Comparison of ENCODE assay signal across 12 cellular contexts in the genomic region with DNA sequence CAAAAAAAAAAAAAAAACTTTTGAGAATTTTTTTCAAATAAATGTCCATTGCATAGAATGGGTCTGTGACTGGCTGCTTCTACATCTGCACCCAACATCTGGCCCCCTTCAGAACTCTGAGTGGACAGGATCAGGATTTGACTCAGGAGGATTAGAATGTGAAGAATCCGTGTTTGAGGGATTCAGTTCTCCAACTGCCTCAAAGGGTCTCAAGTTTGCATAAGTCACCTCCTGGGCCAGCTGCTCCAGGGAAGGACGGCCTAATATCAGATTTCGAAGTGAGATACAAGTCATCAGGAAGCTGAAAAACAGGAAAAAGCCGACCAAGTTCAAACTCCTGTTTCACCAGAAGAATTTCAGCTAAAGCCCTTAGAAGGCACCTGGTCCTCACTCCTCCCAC. TPM values are rescaled to one million over a fixed set of nuclear protein-coding genes. Genes with fewer than 3 reads are reported as not detected.
DNase-seq lines count a peak whose midpoint lies in the region; ATAC-seq lines count a peak whose summit lies in the region.
"Had no signal": no experiment of that assay in that cellular context is flagged by ENCODE, and none has a peak within 500 bp of the region (broad histone marks: within the 10 kb centered on the region; RNA-seq: fewer than 3 reads in every experiment).

No MANE protein-coding gene starts in this region.

- peaks cover 5% of the 10 kb centered on the region for H3K4me1 Mint-ChIP-seq in activated CD4-positive, alpha-beta T cell treated with anti-CD3 and anti-CD28 coated beads, Interleukin-2, amount 10 ng/mL, durations not matched to agents 7 days and 5 days
- peaks cover 0 to 7% (median 4%) of the 10 kb centered on the region in 4 donors for H3K4me1 Mint-ChIP-seq in CD4-positive, alpha-beta memory T cell

- CTCF ChIA-PET in activated CD4-positive, alpha-beta T cell treated with anti-CD3 and anti-CD28 coated beads, Interleukin-2, amount 10 ng/mL, durations not matched to agents 7 days and 5 days (lab: Charles Lee): interaction anchor here (0.6 to 6.7 kb wide), 8 partner anchors 9 to 590 kb away, joined by 3 to 65 read pairs (median 12); partner anchors contain the start of genes GGCX, MAT2A and SH2D6
- CTCF ChIA-PET in CD4-positive, alpha-beta memory T cell (lab: Charles Lee; ENCODE audit: partially characterized antibody): interaction anchor here (0.5 to 12.4 kb wide), 10 partner anchors 9 to 249 kb away, joined by 3 to 378 read pairs (median 6); partner anchors contain the start of genes MAT2A, SH2D6 and VAMP8

- intact Hi-C loops in CD4-positive, alpha-beta memory T cell (cut with micrococcal nuclease): no loop called here

- no peaks in the 10 kb centered on the region for H3K27me3 ChIP-seq in CD4-positive, alpha-beta memory T cell (ENCODE audit: insufficient read depth, low read length)
- H3K27me3 ChIP-seq: tibial artery had no signal

- no peak for DNase-seq in activated CD4-positive, alpha-beta T cell treated with anti-CD3 and anti-CD28 coated beads, Interleukin-2, amount 10 ng/mL, durations not matched to agents 7 days and 5 days
- DNase-seq in activated CD4-positive, alpha-beta T cell treated with anti-CD3 and anti-CD28 coated beads, Interleukin-2, amount 50 U/mL, for 1 hour: no peak
- DNase-seq in amniotic epithelial cell (ENCODE audit: low read depth) (peak; percentile 85), glomerular visceral epithelial cell (ENCODE audit: extremely low spot score) (peak; percentile 35), stromal cell of bone marrow (ENCODE audit: low read depth) (peak; percentile 42)
- no peak for DNase-seq in CD4-positive, alpha-beta memory T cell
- DNase-seq: NCI-H1694; SHP77; stimulated activated CD4-positive, alpha-beta T cell treated with anti-CD3 and anti-CD28 coated beads, Interleukin-1b, Interleukin-23, amount 100 ng/mL, for 48 hours had no signal

- H3K9me3 ChIP-seq in CD4-positive, alpha-beta memory T cell (ENCODE audit: control insufficient read depth in 1 of 2, low read length in 2 of 2): no peaks in the 10 kb centered on the region
- H3K9me3 ChIP-seq: tibial artery had no signal

- H3K27me3 Mint-ChIP-seq in activated CD4-positive, alpha-beta T cell treated with anti-CD3 and anti-CD28 coated beads, Interleukin-2, amount 10 ng/mL, durations not matched to agents 7 days and 5 days: no peaks in the 10 kb centered on the region
- H3K27me3 Mint-ChIP-seq in CD4-positive, alpha-beta memory T cell: no peaks in the 10 kb centered on the region

- POLR2A ChIA-PET in activated CD4-positive, alpha-beta T cell treated with anti-CD3 and anti-CD28 coated beads, Interleukin-2, amount 10 ng/mL, durations not matched to agents 7 days and 5 days (lab: Charles Lee): interaction anchor here (0.8 to 1.1 kb wide), 3 partner anchors 11 to 223 kb away, joined by 4 to 8 read pairs (median 7); partner anchors contain the start of genes MAT2A and TGOLN2
- POLR2A ChIA-PET in CD4-positive, alpha-beta memory T cell (lab: Charles Lee; ENCODE audit: partially characterized antibody): interaction anchor here (0.6 to 7.8 kb wide), 4 partner anchors 10 to 130 kb away, joined by 3 to 113 read pairs (median 48); partner anchors contain the start of genes GGCX, MAT2A and SH2D6

- H3K36me3 Mint-ChIP-seq in activated CD4-positive, alpha-beta T cell treated with anti-CD3 and anti-CD28 coated beads, Interleukin-2, amount 10 ng/mL, durations not matched to agents 7 days and 5 days (ENCODE audit: low read depth): peaks cover 55% of the 10 kb centered on the region
- peaks cover 26 to 60% of the 10 kb centered on the region in 2 donors for H3K36me3 Mint-ChIP-seq in CD4-positive, alpha-beta memory T cell

- H3K4me1 ChIP-seq in CD4-positive, alpha-beta memory T cell (ENCODE audit: insufficient read depth, low read length): no peaks in the 10 kb centered on the region

- peak overlapping the region; percentile 19 for H3K27ac Mint-ChIP-seq in activated CD4-positive, alpha-beta T cell treated with anti-CD3 and anti-CD28 coated beads, Interleukin-2, amount 10 ng/mL, durations not matched to agents 7 days and 5 days
- H3K27ac Mint-ChIP-seq in CD4-positive, alpha-beta memory T cell: no peak overlapping the region

- no peaks in the 10 kb centered on the region for H3K9me3 Mint-ChIP-seq in activated CD4-positive, alpha-beta T cell treated with anti-CD3 and anti-CD28 coated beads, Interleukin-2, amount 10 ng/mL, durations not matched to agents 7 days and 5 days
- no peaks in the 10 kb centered on the region for H3K9me3 Mint-ChIP-seq in CD4-positive, alpha-beta memory T cell

- H3K27ac ChIP-seq in CD4-positive, alpha-beta memory T cell (ENCODE audit: low read depth, low read length): no peak overlapping the region

- H3K4me3 ChIP-seq in CD4-positive, alpha-beta memory T cell (ENCODE audit: low read length in 2 of 2): no peak overlapping the region
- H3K4me3 ChIP-seq: tibial artery had no signal

- H3K4me3 Mint-ChIP-seq in activated CD4-positive, alpha-beta T cell treated with anti-CD3 and anti-CD28 coated beads, Interleukin-2, amount 10 ng/mL, durations not matched to agents 7 days and 5 days: no peak overlapping the region
- H3K4me3 Mint-ChIP-seq in CD4-positive, alpha-beta memory T cell: no peak overlapping the region

- ATAC-seq in GM19023 (IDR thresholded peaks at IDR 0.05; ENCODE audit: unreplicated experiment) (no peak), HG03520 (IDR thresholded peaks at IDR 0.05; ENCODE audit: unreplicated experiment) (no peak)

- peaks cover 47% of the 10 kb centered on the region for H3K36me3 ChIP-seq in CD4-positive, alpha-beta memory T cell (ENCODE audit: insufficient read depth, low read length)

RNA-seq across cellular contexts. Expression of gene MAT2A, which starts 10.9 kb away (rescaled TPM):
- 100 to 1,000 TPM; 263 to 269 TPM for total RNA-seq in activated CD4-positive, alpha-beta T cell treated with anti-CD3 and anti-CD28 coated beads, Interleukin-2, amount 10 ng/mL, durations not matched to agents 7 days and 5 days
- 100 to 1,000 TPM; 177 to 182 TPM for total RNA-seq in CD4-positive, alpha-beta memory T cell
- polyA plus RNA-seq in CD4-positive, alpha-beta memory T cell: 100 to 1,000 TPM in 1 of 2 donors, 10 to 100 TPM in 1; 75.4 to 126 TPM

RNA-seq across cellular contexts. Expression of gene GGCX, which starts 11.5 kb away (rescaled TPM):
- total RNA-seq in activated CD4-positive, alpha-beta T cell treated with anti-CD3 and anti-CD28 coated beads, Interleukin-2, amount 10 ng/mL, durations not matched to agents 7 days and 5 days: 10 to 100 TPM; 20.8 to 22.8 TPM
- total RNA-seq in CD4-positive, alpha-beta memory T cell: 10 to 100 TPM; 28.5 to 38.1 TPM
- polyA plus RNA-seq in CD4-positive, alpha-beta memory T cell: 10 to 100 TPM in 1 of 2 donors, 1 to 10 TPM in 1; 8.4 to 11.0 TPM

RNA-seq across cellular contexts. Expression of gene VAMP8, which starts 27.6 kb away (rescaled TPM):
- total RNA-seq in activated CD4-positive, alpha-beta T cell treated with anti-CD3 and anti-CD28 coated beads, Interleukin-2, amount 10 ng/mL, durations not matched to agents 7 days and 5 days: 100 to 1,000 TPM; 131 to 149 TPM
- 100 to 1,000 TPM in 1 of 2 experiments, 10 to 100 TPM in 1; 98.5 to 107 TPM for total RNA-seq in CD4-positive, alpha-beta memory T cell
- 100 to 1,000 TPM; 401 to 612 TPM for polyA plus RNA-seq in CD4-positive, alpha-beta memory T cell

RNA-seq across cellular contexts. Expression of gene VAMP5, which starts 34.4 kb away (rescaled TPM):
- 10 to 100 TPM; 61.5 to 67.4 TPM for total RNA-seq in activated CD4-positive, alpha-beta T cell treated with anti-CD3 and anti-CD28 coated beads, Interleukin-2, amount 10 ng/mL, durations not matched to agents 7 days and 5 days
- 10 to 100 TPM; 25.5 to 25.6 TPM for total RNA-seq in CD4-positive, alpha-beta memory T cell
- 100 to 1,000 TPM; 109 to 136 TPM for polyA plus RNA-seq in CD4-positive, alpha-beta memory T cell

RNA-seq across cellular contexts. Expression of gene RNF181, which starts 45.7 kb away (rescaled TPM):
- total RNA-seq in activated CD4-positive, alpha-beta T cell treated with anti-CD3 and anti-CD28 coated beads, Interleukin-2, amount 10 ng/mL, durations not matched to agents 7 days and 5 days: 100 to 1,000 TPM in 1 of 2 experiments, 10 to 100 TPM in 1; 89.7 to 106 TPM
- 10 to 100 TPM; 73.6 to 77.1 TPM for total RNA-seq in CD4-positive, alpha-beta memory T cell
- polyA plus RNA-seq in CD4-positive, alpha-beta memory T cell: 100 to 1,000 TPM; 176 to 215 TPM

Comparison
In these comparisons a context has a peak if more than half of its experiments do, and no peak if none do; other contexts are left out.
1. DNase-seq: peak in amniotic epithelial cell (single experiment), glomerular visceral epithelial cell (single experiment) and stromal cell of bone marrow (single experiment); none in activated CD4-positive, alpha-beta T cell treated with anti-CD3 and anti-CD28 coated beads, Interleukin-2, amount 10 ng/mL, durations not matched to agents 7 days and 5 days (single experiment), activated CD4-positive, alpha-beta T cell treated with anti-CD3 and anti-CD28 coated beads, Interleukin-2, amount 50 U/mL, for 1 hour (single experiment) and CD4-positive, alpha-beta memory T cell (0 of 5).